8 cellular contexts compared by ENCODE assay signal in genomic region chr7:133854739-133855138, GRCh38.
DNase-seq lines count a peak whose midpoint lies in the region; ATAC-seq lines count a peak whose summit lies in the region.

No MANE protein-coding gene starts in this region.

- intact Hi-C loops in activated naive CD4-positive, alpha-beta T cell treated with anti-CD3 and anti-CD28 coated beads for 36 hours (cut with micrococcal nuclease), result loop anchor here (5.0 kb wide), 1 partner anchor 622 kb away; no protein-coding TSS in a partner anchor

- H3K4me3 Mint-ChIP-seq in activated naive CD4-positive, alpha-beta T cell treated with anti-CD3 and anti-CD28 coated beads for 36 hours, result no peak overlapping the region

- H3K27me3 Mint-ChIP-seq in activated naive CD4-positive, alpha-beta T cell treated with anti-CD3 and anti-CD28 coated beads for 36 hours (ENCODE audit: low read depth), result no peaks in the 10 kb centered on the region

- no peaks in the 10 kb centered on the region for H3K4me1 Mint-ChIP-seq in activated naive CD4-positive, alpha-beta T cell treated with anti-CD3 and anti-CD28 coated beads for 36 hours (ENCODE audit: low read depth)

- H3K27ac Mint-ChIP-seq in activated naive CD4-positive, alpha-beta T cell treated with anti-CD3 and anti-CD28 coated beads for 36 hours, result no peak overlapping the region

- peaks cover 4% of the 10 kb centered on the region for H3K36me3 Mint-ChIP-seq in activated naive CD4-positive, alpha-beta T cell treated with anti-CD3 and anti-CD28 coated beads for 36 hours (ENCODE audit: low read depth)

- peak; percentile 52 for ATAC-seq in GM18909 (IDR thresholded peaks at IDR 0.05; ENCODE audit: poor library complexity, unreplicated experiment)
- no peak for ATAC-seq in GM19395 (IDR thresholded peaks at IDR 0.05; ENCODE audit: unreplicated experiment)

- no peaks in the 10 kb centered on the region for H3K9me3 Mint-ChIP-seq in activated naive CD4-positive, alpha-beta T cell treated with anti-CD3 and anti-CD28 coated beads for 36 hours

- DNase-seq in AG08396 (ENCODE audit: low spot score) (peak; percentile 23), NCI-H69 (lab: John Stamatoyannopoulos, UW) (peak; percentile 87), dermis blood vessel endothelial cell (peak; percentile 72), pons (ENCODE audit: low spot score) (peak; percentile 67), iPS-NIHi11 (ENCODE audit: low spot score) (no peak)
- DNase-seq in activated naive CD4-positive, alpha-beta T cell treated with anti-CD3 and anti-CD28 coated beads for 36 hours, result no peak

- CTCF ChIA-PET in activated naive CD4-positive, alpha-beta T cell treated with anti-CD3 and anti-CD28 coated beads for 36 hours (lab: Charles Lee), result interaction anchor here (0.6 to 1.7 kb wide), 10 partner anchors 11 to 1221 kb away, joined by 3 to 9 read pairs (median 3); no protein-coding TSS in a partner anchor

Comparison
In these comparisons a context has a peak if more than half of its experiments do, and no peak if none do; other contexts are left out.
1. DNase-seq: peak in AG08396 (single experiment), NCI-H69 (single experiment), dermis blood vessel endothelial cell (single experiment) and pons (single experiment); none in activated naive CD4-positive, alpha-beta T cell treated with anti-CD3 and anti-CD28 coated beads for 36 hours (single experiment) and iPS-NIHi11 (single experiment).